In the genomic region with DNA sequence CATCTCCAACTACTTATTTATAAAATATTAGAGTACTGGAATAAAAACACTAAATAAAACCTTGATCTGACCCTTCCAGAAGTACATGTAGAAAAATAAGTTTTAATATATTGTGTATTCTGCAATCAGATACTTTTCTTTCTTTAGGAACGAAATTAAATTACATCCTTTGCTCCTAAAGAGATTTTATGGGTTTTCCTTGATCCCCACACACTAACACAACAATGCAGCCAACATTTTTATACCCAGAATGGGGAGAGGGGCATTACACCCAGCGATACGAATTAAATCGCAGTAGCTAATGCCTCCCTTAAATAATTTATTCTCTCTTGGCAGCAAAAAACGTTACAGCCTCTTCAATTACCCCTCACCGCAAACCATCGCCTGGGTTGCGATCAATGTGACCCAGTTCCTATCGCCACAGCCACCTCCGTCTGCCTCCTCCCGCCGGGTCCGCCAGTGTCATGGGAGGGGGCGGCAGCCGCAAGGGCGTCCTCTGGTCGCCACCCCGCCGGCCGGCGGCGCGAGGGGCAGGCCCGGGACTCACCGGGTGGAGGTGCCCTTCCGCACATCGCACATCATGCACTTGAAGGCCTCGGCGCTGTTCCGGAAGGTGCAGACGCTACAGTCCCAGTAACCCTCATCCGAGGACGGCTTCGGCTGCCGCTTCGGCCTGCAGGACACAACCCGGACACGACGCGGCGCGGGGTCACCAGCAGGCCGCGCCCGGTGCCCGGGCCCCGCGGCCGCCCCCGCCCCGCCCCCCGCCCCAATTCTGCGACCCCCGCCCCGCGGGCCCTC, we compare ENCODE assay signal across 1 cellular context.
TF ChIP-seq lines count a peak whose summit lies in the region.

No MANE protein-coding gene starts in this region.

TF ChIP-seq in H1, 55 proteins besides CTCF, POLR2A, EP300 and RAD21:
- no peak for TF ChIP-seq CTBP2 (IDR thresholded peaks at IDR 0.05; ENCODE audit: borderline replicate concordance, insufficient read depth, insufficient read length, low read length)
- no peak for TF ChIP-seq SP2 (IDR thresholded peaks at IDR 0.05; ENCODE audit: low read length)
- no peak for TF ChIP-seq SAP30 (IDR thresholded peaks at IDR 0.05; ENCODE audit: insufficient read depth, insufficient replicate concordance, low read length)
- no peak for TF ChIP-seq KDM5A (IDR thresholded peaks at IDR 0.05; ENCODE audit: low read length)
- TF ChIP-seq JUND (IDR thresholded peaks at IDR 0.05; ENCODE audit: low read length): no peak
- no peak for TF ChIP-seq RFX5 (IDR thresholded peaks at IDR 0.05; ENCODE audit: borderline replicate concordance, low read depth, low read length)
- peak; percentile 62 for TF ChIP-seq RNF2 (IDR thresholded peaks at IDR 0.05; ENCODE audit: borderline replicate concordance, low read depth, low read length, missing control alignments, poor library complexity, severe bottlenecking)
- TF ChIP-seq BACH1 (IDR thresholded peaks at IDR 0.05; ENCODE audit: low read length): no peak
- no peak; the same call in 1 of the 2 replicates for TF ChIP-seq PHF8 (conservative IDR thresholded peaks at IDR 0.05; ENCODE audit: low read depth, low read length)
- no peak for TF ChIP-seq CBX5 (IDR thresholded peaks at IDR 0.05; ENCODE audit: low read depth, low read length)
- TF ChIP-seq SP4 (IDR thresholded peaks at IDR 0.05; ENCODE audit: low read length): no peak
- no peak for TF ChIP-seq ATF2 (IDR thresholded peaks at IDR 0.05; ENCODE audit: low read length)
- no peak for TF ChIP-seq SIX5 (IDR thresholded peaks at IDR 0.05; ENCODE audit: low read depth, low read length)
- peak; percentile 56; the same call in 1 of the 2 replicates for TF ChIP-seq CREB1 (IDR thresholded peaks at IDR 0.05)
- TF ChIP-seq GTF2F1 (IDR thresholded peaks at IDR 0.05; ENCODE audit: borderline replicate concordance, low read depth, low read length): no peak
- peak; percentile 63; the same call in 1 of the 2 replicates for TF ChIP-seq TBP (IDR thresholded peaks at IDR 0.05; ENCODE audit: low read depth, low read length)
- TF ChIP-seq SUZ12 (IDR thresholded peaks at IDR 0.05; ENCODE audit: low read length): peak; percentile 60; the same call in 1 of the 2 replicates
- TF ChIP-seq KDM1A (IDR thresholded peaks at IDR 0.05; ENCODE audit: borderline replicate concordance, low read length): no peak
- TF ChIP-seq NRF1 (IDR thresholded peaks at IDR 0.05; ENCODE audit: low read depth, low read length): no peak
- 0 out of 2 replicates have a peak, but pooled peaks have one; percentile 5 for TF ChIP-seq TEAD4 (IDR thresholded peaks at IDR 0.05; ENCODE audit: low read depth, low read length)
- no peak; the same call in 1 of the 2 replicates for TF ChIP-seq GABPA (IDR thresholded peaks at IDR 0.05; ENCODE audit: borderline replicate concordance, insufficient read depth, low read length)
- no peak for TF ChIP-seq NANOG (IDR thresholded peaks at IDR 0.05; ENCODE audit: insufficient read depth, low read depth, low read length, poor library complexity, severe bottlenecking)
- 0 out of 2 replicates have a peak, but pooled peaks have one; percentile 21 for TF ChIP-seq TAF1 (IDR thresholded peaks at IDR 0.05; ENCODE audit: low read depth, low read length)
- TF ChIP-seq MAFK (IDR thresholded peaks at IDR 0.05; ENCODE audit: low read depth, low read length): no peak
- no peak for TF ChIP-seq SP1 (IDR thresholded peaks at IDR 0.05; ENCODE audit: low read depth, low read length)
- peak; percentile 33 for TF ChIP-seq KDM4A (IDR thresholded peaks at IDR 0.05; ENCODE audit: low read depth, low read length, severe bottlenecking)
- no peak for TF ChIP-seq JUN (IDR thresholded peaks at IDR 0.05; ENCODE audit: low read depth, low read length)
- no peak for TF ChIP-seq CHD1 (IDR thresholded peaks at IDR 0.05; ENCODE audit: low read depth, low read length)
- no peak for TF ChIP-seq HDAC2 (IDR thresholded peaks at IDR 0.05; ENCODE audit: borderline replicate concordance in 1 of 2, low read depth in 2 of 2, low read length in 2 of 2)
- no peak for TF ChIP-seq CEBPB (IDR thresholded peaks at IDR 0.05; ENCODE audit: low read depth, low read length)
- TF ChIP-seq TCF12 (IDR thresholded peaks at IDR 0.05; ENCODE audit: low read depth, low read length): no peak
- TF ChIP-seq CHD7 (IDR thresholded peaks at IDR 0.05; ENCODE audit: insufficient replicate concordance, low read length): no peak
- no peak for TF ChIP-seq SIRT6 (IDR thresholded peaks at IDR 0.05; ENCODE audit: low read length)
- no peak for TF ChIP-seq HDAC6 (IDR thresholded peaks at IDR 0.05; ENCODE audit: low read depth, low read length)
- TF ChIP-seq FOSL1 (IDR thresholded peaks at IDR 0.05; ENCODE audit: insufficient read depth, low read depth, low read length): no peak
- TF ChIP-seq, protein P1, sequence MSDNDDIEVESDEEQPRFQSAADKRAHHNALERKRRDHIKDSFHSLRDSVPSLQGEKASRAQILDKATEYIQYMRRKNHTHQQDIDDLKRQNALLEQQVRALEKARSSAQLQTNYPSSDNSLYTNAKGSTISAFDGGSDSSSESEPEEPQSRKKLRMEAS (IDR thresholded peaks at IDR 0.05): peak; percentile 80
- no peak for TF ChIP-seq YY1 (IDR thresholded peaks at IDR 0.05; ENCODE audit: low read depth, low read length)
- TF ChIP-seq CHD2 (IDR thresholded peaks at IDR 0.05; ENCODE audit: low read length): no peak
- no peak; the same call in 1 of the 2 replicates for TF ChIP-seq EGR1 (IDR thresholded peaks at IDR 0.05; ENCODE audit: borderline replicate concordance, low read depth, low read length)
- TF ChIP-seq BRCA1 (IDR thresholded peaks at IDR 0.05; ENCODE audit: low read depth, low read length): no peak
- TF ChIP-seq POU5F1 (IDR thresholded peaks at IDR 0.05; ENCODE audit: low read depth, low read length): no peak
- TF ChIP-seq E2F6 (IDR thresholded peaks at IDR 0.05): peak; percentile 52
- no peak for TF ChIP-seq SRF (IDR thresholded peaks at IDR 0.05; ENCODE audit: low read depth, low read length)
- no peak for TF ChIP-seq BCL11A (IDR thresholded peaks at IDR 0.05; ENCODE audit: low read depth in 2 of 2, low read length in 2 of 2)
- no peak for TF ChIP-seq CBX8 (IDR thresholded peaks at IDR 0.05; ENCODE audit: borderline replicate concordance, low read depth, low read length)
- TF ChIP-seq RXRA (IDR thresholded peaks at IDR 0.05; ENCODE audit: insufficient read depth, low read depth, low read length): no peak
- peak; percentile 78; the same call in 1 of the 2 replicates for TF ChIP-seq RBBP5 (IDR thresholded peaks at IDR 0.05; ENCODE audit: borderline replicate concordance, low read depth, low read length)
- TF ChIP-seq, protein P2, sequence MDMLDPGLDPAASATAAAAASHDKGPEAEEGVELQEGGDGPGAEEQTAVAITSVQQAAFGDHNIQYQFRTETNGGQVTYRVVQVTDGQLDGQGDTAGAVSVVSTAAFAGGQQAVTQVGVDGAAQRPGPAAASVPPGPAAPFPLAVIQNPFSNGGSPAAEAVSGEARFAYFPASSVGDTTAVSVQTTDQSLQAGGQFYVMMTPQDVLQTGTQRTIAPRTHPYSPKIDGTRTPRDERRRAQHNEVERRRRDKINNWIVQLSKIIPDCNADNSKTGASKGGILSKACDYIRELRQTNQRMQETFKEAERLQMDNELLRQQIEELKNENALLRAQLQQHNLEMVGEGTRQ (IDR thresholded peaks at IDR 0.05; ENCODE audit: low read length): no peak
- no peak for TF ChIP-seq TAF7 (optimal IDR thresholded peaks at IDR 0.05; ENCODE audit: borderline replicate concordance, low read depth, low read length)
- TF ChIP-seq SIN3A (conservative IDR thresholded peaks at IDR 0.05 in 1 of 2, IDR thresholded peaks at IDR 0.05 in 1 of 2; ENCODE audit: low read depth in 1 of 2, low read length in 2 of 2): peak; percentile 16 to 76; a peak in 1 of 4 replicates
- peak; percentile 46 for TF ChIP-seq ASH2L (IDR thresholded peaks at IDR 0.05; ENCODE audit: low read length)
- no peak for TF ChIP-seq ZNF274 (IDR thresholded peaks at IDR 0.05; ENCODE audit: borderline replicate concordance, extremely low read depth, low read length)
- peak; percentile 42 for TF ChIP-seq EZH2 (IDR thresholded peaks at IDR 0.05; ENCODE audit: low read depth, low read length, severe bottlenecking)
- TF ChIP-seq POLR2AphosphoS5 (IDR thresholded peaks at IDR 0.05; ENCODE audit: low read depth, low read length): peak; percentile 44; the same call in 1 of the 2 replicates
- no peak for TF ChIP-seq ATF3 (IDR thresholded peaks at IDR 0.05; ENCODE audit: insufficient read depth, low read depth, low read length)
